7 cellular contexts compared by ENCODE assay signal in genomic region chr3:64484289-64484992, GRCh38.
DNase-seq lines count a peak whose midpoint lies in the region; ATAC-seq, FAIRE-seq and TF ChIP-seq lines count a peak whose summit lies in the region.

No MANE protein-coding gene starts in this region.

- peaks cover 13% of the 10 kb centered on the region for H3K27me3 ChIP-seq in adipocyte (replicated peaks; ENCODE audit: control insufficient read depth, insufficient read depth, low read length)
- H3K27me3 ChIP-seq in heart right ventricle = peaks cover 0 to 16% (median 4%) of the 10 kb centered on the region in 7 donors

- TF ChIP-seq POLR2A in GM12892 (IDR thresholded peaks at IDR 0.05; ENCODE audit: low read depth, low read length) = no peak

- WGBS in heart right ventricle, 2 donors = 15 to 25% methylated on average over 4 of the region's 4 CpGs

- peak; percentile 96 for ATAC-seq in HG02588 (IDR thresholded peaks at IDR 0.05; ENCODE audit: unreplicated experiment)
- peak; percentile 89 to 95 (median 92) for ATAC-seq in heart right ventricle

- H3K4me3 ChIP-seq in adipocyte (ENCODE audit: low read length) (no peak overlapping the region), heart right ventricle (no peak overlapping the region)

- H3K36me3 ChIP-seq in adipocyte (ENCODE audit: control insufficient read depth, insufficient read depth, low read length, severe bottlenecking) (no peaks in the 10 kb centered on the region), heart right ventricle (no peaks in the 10 kb centered on the region)

- H3K9ac ChIP-seq in adipocyte (ENCODE audit: low read length) = no peak overlapping the region

- FAIRE-seq in GM12892 (lab: Jason Lieb, UNC) = peak; percentile 92

- intact Hi-C loops in heart right ventricle (cut with DNase I) = loop anchor here in 7 of 10 donors (1.0 to 10.0 kb wide), 10 partner anchors 80 to 1987 kb away; partner anchors contain the start of gene PSMD6 (in 1 of the 7)

- DNase-seq in GM12892 (ENCODE audit: insufficient read length) (peak; percentile 16), NAMALWA (ENCODE audit: low spot score) (peak; percentile 61), SKM-1 treated with dmso at 0.1 percent for 144 hours (lab: John Stamatoyannopoulos, UW; ENCODE audit: unreplicated experiment) (peak; percentile 66), adipocyte (ENCODE audit: low read depth) (peak; percentile 90), heart right ventricle (peak; percentile 73 to 80), retina (peak; percentile 80)

- H3K27ac ChIP-seq in heart right ventricle = no peak overlapping the region

- H3K9me3 ChIP-seq in adipocyte (ENCODE audit: control insufficient read depth, low read length) (no peaks in the 10 kb centered on the region), heart right ventricle (no peaks in the 10 kb centered on the region)

- H3K4me1 ChIP-seq in adipocyte (ENCODE audit: control insufficient read depth, insufficient read depth, low read length) (peaks cover 11% of the 10 kb centered on the region), heart right ventricle (peaks cover 0 to 18% (median 0%) of the 10 kb centered on the region in 9 donors)

- peak; percentile 73 to 96 (median 88) for TF ChIP-seq CTCF in heart right ventricle (IDR thresholded peaks at IDR 0.05)

Comparison
In these comparisons a context has a peak if more than half of its experiments do, and no peak if none do; other contexts are left out.
1. DNase-seq: peak in every context shown above with its lines; median percentile 90 in adipocyte; 80 in retina; 76 in heart right ventricle; 66 in SKM-1 treated with dmso at 0.1 percent for 144 hours; 61 in NAMALWA; 16 in GM12892.